Comparison of ENCODE assay signal across 24 cellular contexts in the genomic region with DNA sequence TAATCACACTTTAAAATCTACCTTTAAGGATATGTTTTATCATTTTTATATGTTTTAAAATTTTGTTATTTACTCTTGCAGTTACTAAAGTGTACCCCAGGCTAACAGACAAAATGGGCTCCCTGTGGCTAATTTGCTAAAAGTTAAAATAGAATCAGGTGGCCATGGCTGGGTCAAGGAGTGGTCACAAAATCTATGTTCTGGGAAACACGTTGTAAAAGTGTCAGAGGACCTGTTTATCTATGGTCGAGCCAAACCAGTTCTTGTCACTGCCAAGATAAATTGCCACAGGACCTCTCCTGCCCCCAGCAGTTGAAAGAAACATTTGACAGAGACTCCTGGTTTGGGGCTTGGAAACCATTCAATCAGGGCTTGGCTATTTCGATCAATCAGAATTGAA. TPM values are rescaled to one million over a fixed set of nuclear protein-coding genes. Genes with fewer than 3 reads are reported as not detected.
DNase-seq lines count a peak whose midpoint lies in the region; ATAC-seq and TF ChIP-seq lines count a peak whose summit lies in the region.
"Had no signal": no experiment of that assay in that cellular context is flagged by ENCODE, and none has a peak within 500 bp of the region (broad histone marks: within the 10 kb centered on the region; RNA-seq: fewer than 3 reads in every experiment).

No MANE protein-coding gene starts in this region.

- H2AFZ ChIP-seq in PC-9 (peak overlapping the region; percentile 10; the same call in 1 of the 2 replicates), Karpas-422 (ENCODE audit: low read length) (no peak overlapping the region)
- H2AFZ ChIP-seq: GM23248 had no signal

- no peak overlapping the region for H3K4me3 ChIP-seq in Caco-2 (ENCODE audit: low read depth, low read length)
- no peak overlapping the region for H3K4me3 ChIP-seq in PC-9
- H3K4me3 ChIP-seq in right lobe of liver: no peak overlapping the region
- no peak overlapping the region for H3K4me3 ChIP-seq in Karpas-422 (ENCODE audit: low read length)
- H3K4me3 ChIP-seq: GM23248, heart right ventricle, left lung, sigmoid colon, tibial nerve had no signal

- H3K4me1 Mint-ChIP-seq in Caco-2 (ENCODE audit: low read depth, unreplicated experiment): peaks cover 5% of the 10 kb centered on the region
- H3K4me1 Mint-ChIP-seq: central memory CD8-positive, alpha-beta T cell; nephron had no signal

- H3K4me2 ChIP-seq in PC-9 (peak overlapping the region; percentile 18), Karpas-422 (ENCODE audit: low read depth, low read length, poor library complexity, severe bottlenecking) (no peak overlapping the region)

- H3K9me3 Mint-ChIP-seq in Caco-2 (ENCODE audit: unreplicated experiment): no peaks in the 10 kb centered on the region
- H3K9me3 Mint-ChIP-seq: central memory CD8-positive, alpha-beta T cell had no signal

- H3K27ac ChIP-seq in PC-9 (0 out of 2 replicates have a peak overlapping the region, but pooled peaks have one; percentile 16), right lobe of liver (peak overlapping the region in 2 of 3 donors; percentile 44 to 46), Karpas-422 (ENCODE audit: low read length) (no peak overlapping the region)
- H3K27ac ChIP-seq: GM23248, heart right ventricle, left lung, RWPE1, sigmoid colon, tibial nerve had no signal

- H3K9me2 ChIP-seq in PC-9 (ENCODE audit: insufficient read depth): no peaks in the 10 kb centered on the region
- H3K9me2 ChIP-seq in Karpas-422 (replicated peaks; ENCODE audit: insufficient read depth, low read length): no peaks in the 10 kb centered on the region

- DNase-seq in Caco-2 (peak; percentile 28 to 39), HEK293T (ENCODE audit: extremely low spot score) (no peak), PC-9 (peak in 1 of 2 experiments; percentile 75), right lobe of liver (peak in 1 of 3 donors; percentile 73), Karpas-422 (no peak), cerebellar nuclear complex (lab: John Stamatoyannopoulos, UW) (no peak)
- DNase-seq: activated CD8-positive, alpha-beta T cell treated with anti-CD3 and anti-CD28 coated beads, Interleukin-2, amount 10 ng/mL, durations not matched to agents 7 days and 5 days; activated gamma-delta T cell; DMS 273 treated with DMSO at 0.1 percent for 48 hours; GDM1; GM23248; heart right ventricle; Kasumi-1; left lung; midbrain; NCI-H226; sigmoid colon; stimulated activated CD4-positive, alpha-beta T cell treated with anti-CD3 and anti-CD28 coated beads, Interleukin-15, amount 100 ng/mL, for 24 hours had no signal

- CTCF ChIA-PET in Caco-2 (lab: Charles Lee): no interaction called here
- CTCF ChIA-PET in HEK293T (lab: Yijun Ruan, JAX): no interaction called here
- CTCF ChIA-PET in PC-9 (lab: Charles Lee): no interaction called here

- H3K36me3 Mint-ChIP-seq in Caco-2 (ENCODE audit: insufficient read depth, unreplicated experiment): no peaks in the 10 kb centered on the region

- no TSS peak for BruUV-seq in Caco-2 (replicated peaks; lab: Mats Ljungman, UMichigan)
- no TSS peak for BruUV-seq in PC-9 (replicated peaks; lab: Mats Ljungman, UMichigan)

- H3F3A ChIP-seq in PC-9 (ENCODE audit: insufficient read depth, low read depth): no peaks in the 10 kb centered on the region

- POLR2A ChIA-PET in Caco-2 (lab: Charles Lee) (no interaction called here), HEK293T (lab: Yijun Ruan, JAX) (no interaction called here), PC-9 (lab: Charles Lee; ENCODE audit: unreplicated experiment) (no interaction called here)

- no peak overlapping the region for H3K9ac ChIP-seq in Karpas-422 (ENCODE audit: low read length)
- H3K9ac ChIP-seq: GM23248 had no signal

- ATAC-seq in right lobe of liver: peak; percentile 95 to 96 (median 96)
- ATAC-seq in GM19452 (IDR thresholded peaks at IDR 0.05; ENCODE audit: unreplicated experiment): no peak
- ATAC-seq in GM19467 (IDR thresholded peaks at IDR 0.05; ENCODE audit: unreplicated experiment): no peak
- ATAC-seq: activated CD8-positive, alpha-beta T cell treated with anti-CD3 and anti-CD28 coated beads, Interleukin-2, amount 10 ng/mL, durations not matched to agents 7 days and 5 days; heart right ventricle; left lung had no signal

- no peak for TF ChIP-seq CTCF in Caco-2 (IDR thresholded peaks at IDR 0.05; ENCODE audit: insufficient read depth in 1 of 2, low read depth in 1 of 2, low read length in 1 of 2, severe bottlenecking in 1 of 2, unreplicated experiment in 1 of 2)
- no peak for TF ChIP-seq CTCF in PC-9 (conservative IDR thresholded peaks at IDR 0.05)
- peak in 2 of 4 donors; percentile 30 to 32 for TF ChIP-seq CTCF in right lobe of liver (IDR thresholded peaks at IDR 0.05)

- H3K9me3 ChIP-seq in Caco-2: no peaks in the 10 kb centered on the region
- no peaks in the 10 kb centered on the region for H3K9me3 ChIP-seq in PC-9 (ENCODE audit: insufficient read depth, low read depth)
- no peaks in the 10 kb centered on the region for H3K9me3 ChIP-seq in right lobe of liver
- H3K9me3 ChIP-seq in Karpas-422 (ENCODE audit: low read length): no peaks in the 10 kb centered on the region
- H3K9me3 ChIP-seq: heart right ventricle, left lung, sigmoid colon, tibial nerve had no signal

- H3K27me3 ChIP-seq in Caco-2 (replicated peaks; ENCODE audit: control insufficient read depth, insufficient read depth, low read length): no peaks in the 10 kb centered on the region
- H3K27me3 ChIP-seq in PC-9 (ENCODE audit: insufficient read depth, low read depth): no peaks in the 10 kb centered on the region
- no peaks in the 10 kb centered on the region for H3K27me3 ChIP-seq in right lobe of liver
- no peaks in the 10 kb centered on the region for H3K27me3 ChIP-seq in Karpas-422 (ENCODE audit: low read length)
- H3K27me3 ChIP-seq: heart right ventricle, left lung, sigmoid colon, tibial nerve had no signal

- no peak overlapping the region for H3K27ac Mint-ChIP-seq in Caco-2 (ENCODE audit: unreplicated experiment)
- H3K27ac Mint-ChIP-seq: activated CD8-positive, alpha-beta T cell treated with anti-CD3 and anti-CD28 coated beads, Interleukin-2, amount 10 ng/mL, durations not matched to agents 7 days and 5 days; nephron had no signal

- 3% methylated on average over 3 of the region's 3 CpGs for WGBS in right lobe of liver (ENCODE audit: insufficient coverage, low coverage, low lambda C conversion rate, missing lambda C conversion rate)

- H3K4me1 ChIP-seq in Caco-2 (peaks cover 11% of the 10 kb centered on the region; the same call in 1 of the 2 replicates), PC-9 (replicated peaks; ENCODE audit: insufficient read depth) (peaks cover 21% of the 10 kb centered on the region), right lobe of liver (peaks cover 0 to 12% (median 4%) of the 10 kb centered on the region in 4 donors), Karpas-422 (ENCODE audit: low read length) (no peaks in the 10 kb centered on the region)
- H3K4me1 ChIP-seq: heart right ventricle, left lung, tibial nerve had no signal

- no peak overlapping the region for H3K4me3 Mint-ChIP-seq in Caco-2 (ENCODE audit: unreplicated experiment)
- H3K4me3 Mint-ChIP-seq: activated CD8-positive, alpha-beta T cell treated with anti-CD3 and anti-CD28 coated beads, Interleukin-2, amount 10 ng/mL, durations not matched to agents 7 days and 5 days; central memory CD8-positive, alpha-beta T cell; nephron had no signal

- no peak for TF ChIP-seq POLR2A in right lobe of liver (IDR thresholded peaks at IDR 0.05)

- intact Hi-C loops in Caco-2 (cut with micrococcal nuclease; ENCODE audit: unreplicated experiment) (loop anchor here (10.0 kb wide), 1 partner anchor 85 kb away; no protein-coding TSS in a partner anchor), PC-9 (cut with micrococcal nuclease; ENCODE audit: unreplicated experiment) (no loop called here), right lobe of liver (cut with DNase I) (no loop called here)

- no peaks in the 10 kb centered on the region for H4K20me1 ChIP-seq in PC-9 (ENCODE audit: insufficient read depth)
- H4K20me1 ChIP-seq in Karpas-422 (ENCODE audit: insufficient read depth, low read depth, low read length): no peaks in the 10 kb centered on the region

- H3K27me3 Mint-ChIP-seq in Caco-2 (ENCODE audit: insufficient read depth, unreplicated experiment): no peaks in the 10 kb centered on the region

- H3K79me2 ChIP-seq in PC-9 (ENCODE audit: low read depth): no peaks in the 10 kb centered on the region
- no peaks in the 10 kb centered on the region for H3K79me2 ChIP-seq in Karpas-422 (ENCODE audit: low read length)

- H3K36me3 ChIP-seq in Caco-2 (ENCODE audit: control insufficient read depth, insufficient read depth, low read length): no peaks in the 10 kb centered on the region
- no peaks in the 10 kb centered on the region for H3K36me3 ChIP-seq in PC-9 (ENCODE audit: low read depth)
- no peaks in the 10 kb centered on the region for H3K36me3 ChIP-seq in right lobe of liver
- H3K36me3 ChIP-seq in Karpas-422 (ENCODE audit: insufficient read depth, low read length): no peaks in the 10 kb centered on the region
- H3K36me3 ChIP-seq: heart right ventricle, left lung, sigmoid colon, tibial nerve had no signal

TF ChIP-seq in HEK293T, 16 proteins besides CTCF, POLR2A, EP300 and RAD21:
- TF ChIP-seq LEF1 (IDR thresholded peaks at IDR 0.05; ENCODE audit: borderline replicate concordance) (no peak), CTBP1 (IDR thresholded peaks at IDR 0.05; ENCODE audit: borderline replicate concordance) (no peak), ELF4 (IDR thresholded peaks at IDR 0.05) (no peak), TARDBP (IDR thresholded peaks at IDR 0.05) (no peak), BHLHE40 (IDR thresholded peaks at IDR 0.05; ENCODE audit: borderline replicate concordance) (no peak), FOXA1 (IDR thresholded peaks at IDR 0.05) (no peak), SUZ12 (IDR thresholded peaks at IDR 0.05) (no peak)
- TF ChIP-seq, protein P1, sequence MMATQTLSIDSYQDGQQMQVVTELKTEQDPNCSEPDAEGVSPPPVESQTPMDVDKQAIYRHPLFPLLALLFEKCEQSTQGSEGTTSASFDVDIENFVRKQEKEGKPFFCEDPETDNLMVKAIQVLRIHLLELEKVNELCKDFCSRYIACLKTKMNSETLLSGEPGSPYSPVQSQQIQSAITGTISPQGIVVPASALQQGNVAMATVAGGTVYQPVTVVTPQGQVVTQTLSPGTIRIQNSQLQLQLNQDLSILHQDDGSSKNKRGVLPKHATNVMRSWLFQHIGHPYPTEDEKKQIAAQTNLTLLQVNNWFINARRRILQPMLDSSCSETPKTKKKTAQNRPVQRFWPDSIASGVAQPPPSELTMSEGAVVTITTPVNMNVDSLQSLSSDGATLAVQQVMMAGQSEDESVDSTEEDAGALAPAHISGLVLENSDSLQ (IDR thresholded peaks at IDR 0.05): peak; percentile 87

RNA-seq across cellular contexts. Expression of a gene that starts 21.2 kb away (rescaled TPM):
- total RNA-seq in Caco-2 (2022) (0.56 and 0.75 TPM in 2 replicates), PC-9 (2021) (2.9 and 4.1 TPM in 2 replicates), right lobe of liver (1 to 10 TPM in 5 of 6 experiments, under 1 TPM in 1; 0.92 to 7.2 (median 3.9) TPM)
- total RNA-seq in Karpas-422 (2014; rRNA removed; shearing (Covaris generic); ENCODE audit: low replicate concordance): not detected in 2 replicates

Comparison
In these comparisons a context has a peak if more than half of its experiments do, and no peak if none do; other contexts are left out.
1. DNase-seq: peak in Caco-2 (2 of 2); none in HEK293T (single experiment), Karpas-422 (single experiment) and cerebellar nuclear complex (0 of 2).
2. ATAC-seq: peak in right lobe of liver (4 of 4); none in GM19452 (single experiment) and GM19467 (single experiment).